Comparison of ENCODE assay signal across 1 cellular context in genomic region chr2:157830696-157831570, GRCh38.
TF ChIP-seq lines count a peak whose summit lies in the region.

No MANE protein-coding gene starts in this region.

TF ChIP-seq in HEK293, 187 proteins besides CTCF, POLR2A, EP300 and RAD21 (continued from another document):
- TF ChIP-seq HIC1 (tag by site-specific recombination; IDR thresholded peaks at IDR 0.05) (peak; percentile 45; the same call in 1 of the 2 replicates), ZNF747 (tag by site-specific recombination; IDR thresholded peaks at IDR 0.05) (no peak), ZNF174 (tag by site-specific recombination; IDR thresholded peaks at IDR 0.05) (no peak), PRDM6 (tag by site-specific recombination; IDR thresholded peaks at IDR 0.05) (peak; percentile 26; the same call in 1 of the 2 replicates), ZFP3 (tag by site-specific recombination; IDR thresholded peaks at IDR 0.05; ENCODE audit: low read depth) (no peak), SP7 (tag by site-specific recombination; IDR thresholded peaks at IDR 0.05) (peak; percentile 78), ZNF660 (tag by site-specific recombination; IDR thresholded peaks at IDR 0.05) (0 out of 2 replicates have a peak, but pooled peaks have one; percentile 32), ZNF366 (tag by site-specific recombination; conservative IDR thresholded peaks at IDR 0.05) (peak; percentile 77), ZEB2 (tag by site-specific recombination; IDR thresholded peaks at IDR 0.05) (peak; percentile 46), ZNF24 (tag by site-specific recombination; IDR thresholded peaks at IDR 0.05) (peak; percentile 33; the same call in 1 of the 2 replicates)
TF ChIP-seq in HEK293: peak in this region for 12.
